ENCODE assay signal across 8 cellular contexts in genomic region chr12:47809518-47809917, GRCh38. TPM values are rescaled to one million over a fixed set of nuclear protein-coding genes. Genes with fewer than 3 reads are reported as not detected.
DNase-seq lines count a peak whose midpoint lies in the region; ATAC-seq, FAIRE-seq and TF ChIP-seq lines count a peak whose summit lies in the region.
"Not testable (repeated sequence)": the region's sequence is repeated elsewhere in the genome, so short reads cannot be mapped to it uniquely, and the experiment has no call there.

No MANE protein-coding gene starts in this region.

- not testable (repeated sequence) for H2AFZ ChIP-seq in GM23248; astrocyte (ENCODE audit: low read depth, low read length)

- H3K9me3 ChIP-seq in GM23248 (ENCODE audit: low read depth); astrocyte (ENCODE audit: insufficient read depth, low read depth, low read length); esophagus squamous epithelium; muscle layer of duodenum (ENCODE audit: control insufficient read depth in 1 of 2, low read length in 2 of 2); uterus: not testable (repeated sequence)

- H3K9ac ChIP-seq in GM23248 = peak overlapping the region; percentile 85
- H3K9ac ChIP-seq in astrocyte (ENCODE audit: low read length) = not testable (repeated sequence)

- H3K4me2 ChIP-seq in GM23248 (ENCODE audit: unreplicated experiment); astrocyte (ENCODE audit: low read length): not testable (repeated sequence)

- not testable (repeated sequence) for H4K20me1 ChIP-seq in GM23248 (ENCODE audit: insufficient read depth)
- H4K20me1 ChIP-seq in astrocyte (ENCODE audit: insufficient read depth, low read length) = peaks cover 93% of the 10 kb centered on the region

- in situ Hi-C loops in GM23248 (cut with MboI) = not testable (repeated sequence)

- H3K27ac ChIP-seq in GM23248 = peak overlapping the region; percentile 99
- H3K27ac ChIP-seq in RWPE1 = peak overlapping the region; percentile 99
- H3K27ac ChIP-seq in astrocyte (ENCODE audit: low read depth, low read length) = peak overlapping the region; percentile 94
- peak overlapping the region; percentile 57 to 99 (median 98) for H3K27ac ChIP-seq in esophagus squamous epithelium
- H3K27ac ChIP-seq in muscle layer of duodenum (ENCODE audit: low read length) = peak overlapping the region; percentile 98
- peak overlapping the region; percentile 98 to 99 for H3K27ac ChIP-seq in uterus

- POLR2A ChIA-PET in RWPE1 (lab: Yijun Ruan, JAX; ENCODE audit: low non-redundant PET) = not testable (repeated sequence)

- not testable (repeated sequence) for H3K9me3 Mint-ChIP-seq in activated CD8-positive, alpha-beta memory T cell treated with anti-CD3 and anti-CD28 coated beads, Interleukin-2, amount 10 ng/mL, durations not matched to agents 7 days and 5 days (ENCODE audit: low read depth); astrocyte (ENCODE audit: unreplicated experiment); stimulated activated effector memory CD8-positive, alpha-beta T cell treated with anti-CD3 and anti-CD28 coated beads, Interleukin-12 subunit alpha, Interleukin-12 subunit beta, amount 100 ng/mL, for 72 hours

- WGBS in GM23248 (ENCODE audit: low coverage in 1 of 2, low lambda C conversion rate in 2 of 2, missing lambda C conversion rate in 2 of 2), 2 experiments = 72 to 75% methylated on average over 9 of the region's 9 CpGs
- WGBS in esophagus squamous epithelium, 2 donors = 57 to 64% methylated on average over 9 of the region's 9 CpGs

- not testable (repeated sequence) for H3K27me3 ChIP-seq in GM23248 (replicated peaks; ENCODE audit: insufficient read depth); astrocyte (ENCODE audit: insufficient read depth, low read length); esophagus squamous epithelium; muscle layer of duodenum (ENCODE audit: low read depth, low read length); uterus

- peaks cover 92% of the 10 kb centered on the region for H3K4me1 Mint-ChIP-seq in activated CD8-positive, alpha-beta memory T cell treated with anti-CD3 and anti-CD28 coated beads, Interleukin-2, amount 10 ng/mL, durations not matched to agents 7 days and 5 days
- H3K4me1 Mint-ChIP-seq in astrocyte (ENCODE audit: low read depth, unreplicated experiment) = peaks cover 68% of the 10 kb centered on the region
- peaks cover 95% of the 10 kb centered on the region for H3K4me1 Mint-ChIP-seq in stimulated activated effector memory CD8-positive, alpha-beta T cell treated with anti-CD3 and anti-CD28 coated beads, Interleukin-12 subunit alpha, Interleukin-12 subunit beta, amount 100 ng/mL, for 72 hours

- TF ChIP-seq CTCF in RWPE1 (conservative IDR thresholded peaks at IDR 0.05; ENCODE audit: low read depth); astrocyte (IDR thresholded peaks at IDR 0.05; ENCODE audit: insufficient read depth, low read depth, low read length); esophagus squamous epithelium (IDR thresholded peaks at IDR 0.05); uterus (IDR thresholded peaks at IDR 0.05): not testable (repeated sequence)

- peaks cover 56% of the 10 kb centered on the region for H3K36me3 Mint-ChIP-seq in activated CD8-positive, alpha-beta memory T cell treated with anti-CD3 and anti-CD28 coated beads, Interleukin-2, amount 10 ng/mL, durations not matched to agents 7 days and 5 days
- H3K36me3 Mint-ChIP-seq in astrocyte (ENCODE audit: low read depth, unreplicated experiment) = not testable (repeated sequence)
- H3K36me3 Mint-ChIP-seq in stimulated activated effector memory CD8-positive, alpha-beta T cell treated with anti-CD3 and anti-CD28 coated beads, Interleukin-12 subunit alpha, Interleukin-12 subunit beta, amount 100 ng/mL, for 72 hours = peaks cover 94% of the 10 kb centered on the region

- not testable (repeated sequence) for H3K27me3 Mint-ChIP-seq in activated CD8-positive, alpha-beta memory T cell treated with anti-CD3 and anti-CD28 coated beads, Interleukin-2, amount 10 ng/mL, durations not matched to agents 7 days and 5 days; astrocyte (ENCODE audit: low read depth, unreplicated experiment)

- not testable (repeated sequence) for FAIRE-seq in astrocyte (lab: Jason Lieb, UNC)

- H3K36me3 ChIP-seq in GM23248 (ENCODE audit: low read depth); astrocyte (ENCODE audit: insufficient read depth, low read length); muscle layer of duodenum (ENCODE audit: control insufficient read depth in 1 of 2, insufficient read depth in 2 of 2, low read length in 2 of 2); uterus: not testable (repeated sequence)
- peaks cover 0 to 16% (median 0%) of the 10 kb centered on the region in 3 donors for H3K36me3 ChIP-seq in esophagus squamous epithelium

- DNase-seq in GM23248; RWPE1 (ENCODE audit: low spot score); activated CD8-positive, alpha-beta memory T cell treated with anti-CD3 and anti-CD28 coated beads, Interleukin-2, amount 10 ng/mL, durations not matched to agents 7 days and 5 days; astrocyte (ENCODE audit: low read depth); esophagus squamous epithelium (lab: John Stamatoyannopoulos, UW); stimulated activated effector memory CD8-positive, alpha-beta T cell treated with anti-CD3 and anti-CD28 coated beads, Interleukin-12 subunit alpha, Interleukin-12 subunit beta, amount 100 ng/mL, for 72 hours (ENCODE audit: low spot score in 2 of 2); uterus: not testable (repeated sequence)

- peak overlapping the region; percentile 96 for H3K27ac Mint-ChIP-seq in activated CD8-positive, alpha-beta memory T cell treated with anti-CD3 and anti-CD28 coated beads, Interleukin-2, amount 10 ng/mL, durations not matched to agents 7 days and 5 days
- not testable (repeated sequence) for H3K27ac Mint-ChIP-seq in astrocyte (ENCODE audit: unreplicated experiment)
- H3K27ac Mint-ChIP-seq in stimulated activated effector memory CD8-positive, alpha-beta T cell treated with anti-CD3 and anti-CD28 coated beads, Interleukin-12 subunit alpha, Interleukin-12 subunit beta, amount 100 ng/mL, for 72 hours = peak overlapping the region; percentile 99

- not testable (repeated sequence) for TF ChIP-seq POLR2A in esophagus squamous epithelium (IDR thresholded peaks at IDR 0.05); uterus (IDR thresholded peaks at IDR 0.05)

- peaks cover 83% of the 10 kb centered on the region for H3K4me1 ChIP-seq in GM23248 (ENCODE audit: insufficient read depth)
- peaks cover 66% of the 10 kb centered on the region for H3K4me1 ChIP-seq in astrocyte (ENCODE audit: insufficient read depth, low read length)
- peaks cover 88 to 100% (median 94%) of the 10 kb centered on the region in 3 donors for H3K4me1 ChIP-seq in esophagus squamous epithelium
- H3K4me1 ChIP-seq in muscle layer of duodenum (ENCODE audit: control insufficient read depth in 1 of 2, insufficient read depth in 2 of 2, low read length in 2 of 2) = peaks cover 77 to 91% of the 10 kb centered on the region in 2 donors
- H3K4me1 ChIP-seq in uterus = peaks cover 37 to 63% of the 10 kb centered on the region in 2 donors

- peaks cover 94% of the 10 kb centered on the region for H3K79me2 ChIP-seq in GM23248 (ENCODE audit: insufficient read depth)
- peaks cover 98% of the 10 kb centered on the region for H3K79me2 ChIP-seq in astrocyte (ENCODE audit: insufficient read depth, low read length)

- not testable (repeated sequence) for H3K9me2 ChIP-seq in GM23248 (ENCODE audit: insufficient read depth)

- intact Hi-C loops in esophagus squamous epithelium (cut with DNase I); uterus (cut with DNase I; ENCODE audit: low total_unique reads): not testable (repeated sequence)

- H3K4me3 Mint-ChIP-seq in activated CD8-positive, alpha-beta memory T cell treated with anti-CD3 and anti-CD28 coated beads, Interleukin-2, amount 10 ng/mL, durations not matched to agents 7 days and 5 days; astrocyte (ENCODE audit: unreplicated experiment): not testable (repeated sequence)
- H3K4me3 Mint-ChIP-seq in stimulated activated effector memory CD8-positive, alpha-beta T cell treated with anti-CD3 and anti-CD28 coated beads, Interleukin-12 subunit alpha, Interleukin-12 subunit beta, amount 100 ng/mL, for 72 hours = peak overlapping the region; percentile 98

- H3K4me3 ChIP-seq in GM23248; astrocyte (ENCODE audit: insufficient read depth, low read depth, low read length); esophagus squamous epithelium; muscle layer of duodenum (ENCODE audit: low read depth in 1 of 2, low read length in 2 of 2); uterus: not testable (repeated sequence)

- ATAC-seq in activated CD8-positive, alpha-beta memory T cell treated with anti-CD3 and anti-CD28 coated beads, Interleukin-2, amount 10 ng/mL, durations not matched to agents 7 days and 5 days; stimulated activated effector memory CD8-positive, alpha-beta T cell treated with anti-CD3 and anti-CD28 coated beads, Interleukin-12 subunit alpha, Interleukin-12 subunit beta, amount 100 ng/mL, for 72 hours: not testable (repeated sequence)

- H3F3A ChIP-seq in GM23248 (ENCODE audit: insufficient read depth) = peaks cover 60% of the 10 kb centered on the region

- CTCF ChIA-PET in RWPE1 (lab: Yijun Ruan, JAX) = interaction anchor here (0.6 to 2.0 kb wide), 2 partner anchors 29 to 1475 kb away, joined by 3 to 10 read pairs; no protein-coding TSS in a partner anchor
- CTCF ChIA-PET in activated CD8-positive, alpha-beta memory T cell treated with anti-CD3 and anti-CD28 coated beads, Interleukin-2, amount 10 ng/mL, durations not matched to agents 7 days and 5 days (lab: Charles Lee) = interaction anchor here (0.6 to 27.3 kb wide), 9 partner anchors 8 to 181 kb away, joined by 3 to 775 read pairs (median 26); partner anchors contain the start of gene HDAC7

RNA-seq across cellular contexts. Expression of gene HDAC7, which starts 10.2 kb away (rescaled TPM):
- 62.9 and 72.3 TPM in 2 replicates for total RNA-seq in GM23248 (2014; rRNA removed; shearing (Covaris generic))
- 45.3 and 46.2 TPM in 2 replicates for polyA plus RNA-seq in GM23248 (2016; fragmentation: Nextera tagmentation; extraction: Ambion mirVana)
- 100 to 1,000 TPM; 226 to 284 TPM for total RNA-seq in activated CD8-positive, alpha-beta memory T cell treated with anti-CD3 and anti-CD28 coated beads, Interleukin-2, amount 10 ng/mL, durations not matched to agents 7 days and 5 days
- 76.3 and 92.2 TPM in 2 replicates for total RNA-seq in astrocyte
- total RNA-seq in esophagus squamous epithelium = 10 to 100 TPM; 19.8 to 37.2 (median 24.0) TPM
- total RNA-seq in uterus = 100 to 1,000 TPM in 1 of 4 donors, 10 to 100 TPM in 3; 33.0 to 191 (median 42.5) TPM

RNA-seq across cellular contexts. Expression of gene SLC48A1, which starts 36.5 kb away (rescaled TPM):
- total RNA-seq in GM23248 (2014; rRNA removed; shearing (Covaris generic)) = 16.4 and 20.9 TPM in 2 replicates
- 19.1 and 21.8 TPM in 2 replicates for polyA plus RNA-seq in GM23248 (2016; fragmentation: Nextera tagmentation; extraction: Ambion mirVana)
- 10 to 100 TPM; 13.9 to 18.5 TPM for total RNA-seq in activated CD8-positive, alpha-beta memory T cell treated with anti-CD3 and anti-CD28 coated beads, Interleukin-2, amount 10 ng/mL, durations not matched to agents 7 days and 5 days
- total RNA-seq in astrocyte (17.7 and 23.8 TPM in 2 replicates), esophagus squamous epithelium (10 to 100 TPM; 18.9 to 35.4 (median 25.4) TPM), uterus (10 to 100 TPM in 3 of 4 donors, 1 to 10 TPM in 1; 1.3 to 50.5 (median 15.4) TPM)

RNA-seq across cellular contexts. Expression of gene RAPGEF3, which starts 50.8 kb away (rescaled TPM):
- 1.3 and 3.7 TPM in 2 replicates for total RNA-seq in GM23248 (2014; rRNA removed; shearing (Covaris generic))
- 1.1 and 1.4 TPM in 2 replicates for polyA plus RNA-seq in GM23248 (2016; fragmentation: Nextera tagmentation; extraction: Ambion mirVana)
- 1 to 10 TPM; 1.5 to 1.9 TPM for total RNA-seq in activated CD8-positive, alpha-beta memory T cell treated with anti-CD3 and anti-CD28 coated beads, Interleukin-2, amount 10 ng/mL, durations not matched to agents 7 days and 5 days
- total RNA-seq in astrocyte (5.9 and 8.4 TPM in 2 replicates), esophagus squamous epithelium (10 to 100 TPM; 12.9 to 39.3 (median 22.5) TPM), uterus (100 to 1,000 TPM in 1 of 4 donors, 10 to 100 TPM in 3; 13.5 to 105 (median 48.7) TPM)
